Comparison of ENCODE assay signal across 9 cellular contexts in the genomic region with DNA sequence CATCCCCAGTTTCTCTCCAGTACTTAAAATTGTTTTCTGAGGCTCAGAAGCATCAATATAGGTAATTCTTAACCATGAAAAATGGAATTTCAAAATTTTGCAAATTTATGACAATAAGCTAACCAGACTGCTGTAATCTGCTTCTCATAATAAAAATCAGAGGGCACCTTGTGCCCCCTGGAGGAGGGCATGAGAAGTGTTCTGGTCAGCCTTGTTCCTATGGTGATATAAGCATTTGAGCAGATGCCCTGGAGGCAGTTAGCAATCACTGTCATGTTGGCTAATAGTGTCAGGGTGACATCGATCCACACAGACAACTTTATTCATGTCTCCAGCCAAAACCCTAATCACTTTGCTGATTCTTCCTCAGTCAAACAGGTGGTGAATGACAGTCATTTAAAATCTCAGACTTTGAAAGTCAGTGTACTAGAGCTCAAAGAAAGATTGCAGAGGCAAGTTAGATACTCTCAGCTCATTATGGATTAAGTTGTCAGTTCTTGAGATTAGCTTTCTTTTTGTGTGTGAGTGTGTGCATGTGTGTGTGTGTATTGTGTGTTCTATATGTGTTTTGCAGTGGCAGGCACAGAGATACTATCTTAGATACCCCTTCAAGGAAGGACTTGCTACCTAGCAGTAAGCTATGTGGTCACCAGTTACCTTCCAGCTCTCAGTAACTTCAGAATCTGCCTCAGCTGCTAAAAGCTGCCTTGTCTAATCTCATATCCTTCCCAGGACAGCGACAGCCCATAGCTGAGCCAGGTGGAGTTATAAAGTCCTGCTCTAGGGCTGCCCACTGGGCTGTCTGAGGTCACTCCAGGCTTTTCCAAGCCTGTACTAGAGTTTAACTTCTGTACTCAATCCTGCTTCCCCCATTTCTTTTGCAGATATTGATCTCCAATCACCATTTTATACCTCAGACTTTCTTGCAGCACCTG.
DNase-seq lines count a peak whose midpoint lies in the region; ATAC-seq and TF ChIP-seq lines count a peak whose summit lies in the region.
"Had no signal": no experiment of that assay in that cellular context is flagged by ENCODE, and none has a peak within 500 bp of the region (broad histone marks: within the 10 kb centered on the region; RNA-seq: fewer than 3 reads in every experiment).

No MANE protein-coding gene starts in this region.

- DNase-seq in DMS153 (lab: John Stamatoyannopoulos, UW) (peak; percentile 41), RWPE1 (ENCODE audit: low spot score) (peak; percentile 57), kidney epithelial cell (ENCODE audit: low read depth) (no peak), colonic mucosa (no peak)
- DNase-seq in activated effector memory CD4-positive, alpha-beta T cell treated with anti-CD3 and anti-CD28 coated beads, Interleukin-2, amount 50 U/mL, for 16 hours, result no peak
- DNase-seq in stimulated activated CD8-positive, alpha-beta memory T cell treated with anti-CD3 and anti-CD28 coated beads, Interleukin-4, amount 100 ng/mL, for 48 hours, result no peak

- intact Hi-C loops in colonic mucosa (cut with DNase I), result no loop called here

- H3K4me3 ChIP-seq in kidney epithelial cell (ENCODE audit: low read depth, low read length), result no peak overlapping the region
- no peak overlapping the region for H3K4me3 ChIP-seq in colonic mucosa
- H3K4me3 ChIP-seq: K562 had no signal

- no peaks in the 10 kb centered on the region for H3K27me3 ChIP-seq in kidney epithelial cell (ENCODE audit: control insufficient read depth, insufficient read depth, low read length)
- H3K27me3 ChIP-seq in colonic mucosa, result no peaks in the 10 kb centered on the region

- TF ChIP-seq CTCF in RWPE1 (conservative IDR thresholded peaks at IDR 0.05; ENCODE audit: low read depth) (no peak), kidney epithelial cell (IDR thresholded peaks at IDR 0.05; ENCODE audit: insufficient read depth, low read length, poor library complexity, severe bottlenecking) (peak; percentile 72), colonic mucosa (IDR thresholded peaks at IDR 0.05) (no peak)

- peak; percentile 60 for ATAC-seq in HG03565 (IDR thresholded peaks at IDR 0.05; ENCODE audit: unreplicated experiment)
- ATAC-seq in GM21825 (IDR thresholded peaks at IDR 0.05; ENCODE audit: unreplicated experiment), result no peak
- ATAC-seq: K562 had no signal

- no peaks in the 10 kb centered on the region for H3K36me3 ChIP-seq in kidney epithelial cell (ENCODE audit: control insufficient read depth, insufficient read depth, low read length)
- H3K36me3 ChIP-seq in colonic mucosa, result no peaks in the 10 kb centered on the region

- no peaks in the 10 kb centered on the region for H3K9me3 ChIP-seq in colonic mucosa

- CTCF ChIA-PET in RWPE1 (lab: Yijun Ruan, JAX), result interaction anchor here (0.6 to 1.5 kb wide), 7 partner anchors 9 to 1283 kb away, joined by 3 to 4 read pairs (median 3); no protein-coding TSS in a partner anchor

- no peak overlapping the region for H3K9ac ChIP-seq in colonic mucosa (ENCODE audit: low read depth in 2 of 2, low read length in 2 of 2)

- POLR2A ChIA-PET in RWPE1 (lab: Yijun Ruan, JAX; ENCODE audit: low non-redundant PET), result no interaction called here

- H3K4me1 ChIP-seq in colonic mucosa, result no peaks in the 10 kb centered on the region

- H3K27ac ChIP-seq in RWPE1 (no peak overlapping the region), colonic mucosa (no peak overlapping the region)

Comparison
In these comparisons a context has a peak if more than half of its experiments do, and no peak if none do; other contexts are left out.
1. DNase-seq: peak in DMS153 (single experiment) and RWPE1 (single experiment); none in kidney epithelial cell (single experiment), activated effector memory CD4-positive, alpha-beta T cell treated with anti-CD3 and anti-CD28 coated beads, Interleukin-2, amount 50 U/mL, for 16 hours (single experiment), colonic mucosa (single experiment) and stimulated activated CD8-positive, alpha-beta memory T cell treated with anti-CD3 and anti-CD28 coated beads, Interleukin-4, amount 100 ng/mL, for 48 hours (single experiment).